ENCODE assay signal across 19 cellular contexts in genomic region chrX:7330551-7330950, GRCh38.
"Had no signal": no experiment of that assay in that cellular context is flagged by ENCODE, and none has a peak within 500 bp of the region (broad histone marks: within the 10 kb centered on the region; RNA-seq: fewer than 3 reads in every experiment).

No MANE protein-coding gene starts in this region.

- H3K27ac ChIP-seq: heart right ventricle, SK-N-MC, skin epidermis, transverse colon, WERI-Rb-1 had no signal

- H3K36me3 ChIP-seq: transverse colon, WERI-Rb-1 had no signal

- H3K27ac Mint-ChIP-seq: activated CD8-positive, alpha-beta T cell treated with anti-CD3 and anti-CD28 coated beads for 36 hours; activated naive CD8-positive, alpha-beta T cell treated with anti-CD3 and anti-CD28 coated beads, Interleukin-2, amount 10 ng/mL, durations not matched to agents 7 days and 5 days; dendritic cell treated with granulocyte-macrophage colony-stimulating factor and Interleukin-4, amounts not matched to agents 40 ng/mL and 50 ng/mL, for 4 days had no signal

- H3K4me3 ChIP-seq: gastrocnemius medialis, heart right ventricle, SK-N-MC, skin epidermis, stomach, transverse colon had no signal

- H3K4me3 Mint-ChIP-seq: activated CD8-positive, alpha-beta T cell treated with anti-CD3 and anti-CD28 coated beads for 36 hours; activated naive CD8-positive, alpha-beta T cell treated with anti-CD3 and anti-CD28 coated beads, Interleukin-2, amount 10 ng/mL, durations not matched to agents 7 days and 5 days; central memory CD8-positive, alpha-beta T cell; dendritic cell treated with granulocyte-macrophage colony-stimulating factor and Interleukin-4, amounts not matched to agents 40 ng/mL and 50 ng/mL, for 4 days; neural crest cell had no signal

- DNase-seq: activated CD4-positive, alpha-beta T cell treated with anti-CD3 and anti-CD28 coated beads for 4 hours; activated CD8-positive, alpha-beta memory T cell treated with anti-CD3 and anti-CD28 coated beads, Interleukin-2, amount 50 U/mL, for 4 hours; activated CD8-positive, alpha-beta T cell treated with anti-CD3 and anti-CD28 coated beads for 36 hours; activated naive CD8-positive, alpha-beta T cell treated with anti-CD3 and anti-CD28 coated beads, Interleukin-2, amount 10 ng/mL, durations not matched to agents 7 days and 5 days; heart right ventricle; retina; stimulated activated CD4-positive, alpha-beta T cell treated with anti-CD3 and anti-CD28 coated beads, Interleukin-4, amount 100 ng/mL, for 4 hours; stomach; T-helper 1 cell; transverse colon; WERI-Rb-1 had no signal

- H3K27me3 ChIP-seq: gastrocnemius medialis, heart right ventricle, stomach, transverse colon had no signal

- H3K4me1 ChIP-seq: gastrocnemius medialis, heart right ventricle, stomach, transverse colon had no signal

- ATAC-seq: activated CD8-positive, alpha-beta T cell treated with anti-CD3 and anti-CD28 coated beads for 36 hours; left lobe of liver had no signal

- H3K4me1 Mint-ChIP-seq: activated naive CD8-positive, alpha-beta T cell treated with anti-CD3 and anti-CD28 coated beads, Interleukin-2, amount 10 ng/mL, durations not matched to agents 7 days and 5 days; central memory CD8-positive, alpha-beta T cell had no signal

- H3K9me3 ChIP-seq: gastrocnemius medialis, heart right ventricle, stomach, transverse colon had no signal

- H3K36me3 Mint-ChIP-seq: activated naive CD8-positive, alpha-beta T cell treated with anti-CD3 and anti-CD28 coated beads, Interleukin-2, amount 10 ng/mL, durations not matched to agents 7 days and 5 days had no signal

- H3K9me3 Mint-ChIP-seq: activated CD8-positive, alpha-beta T cell treated with anti-CD3 and anti-CD28 coated beads for 36 hours; activated naive CD8-positive, alpha-beta T cell treated with anti-CD3 and anti-CD28 coated beads, Interleukin-2, amount 10 ng/mL, durations not matched to agents 7 days and 5 days; central memory CD8-positive, alpha-beta T cell; dendritic cell treated with granulocyte-macrophage colony-stimulating factor and Interleukin-4, amounts not matched to agents 40 ng/mL and 50 ng/mL, for 4 days; neural crest cell had no signal

- FAIRE-seq: islet of Langerhans had no signal

- H3K27me3 Mint-ChIP-seq: activated CD8-positive, alpha-beta T cell treated with anti-CD3 and anti-CD28 coated beads for 36 hours; activated naive CD8-positive, alpha-beta T cell treated with anti-CD3 and anti-CD28 coated beads, Interleukin-2, amount 10 ng/mL, durations not matched to agents 7 days and 5 days; central memory CD8-positive, alpha-beta T cell; dendritic cell treated with granulocyte-macrophage colony-stimulating factor and Interleukin-4, amounts not matched to agents 40 ng/mL and 50 ng/mL, for 4 days had no signal
